In the genomic region with DNA sequence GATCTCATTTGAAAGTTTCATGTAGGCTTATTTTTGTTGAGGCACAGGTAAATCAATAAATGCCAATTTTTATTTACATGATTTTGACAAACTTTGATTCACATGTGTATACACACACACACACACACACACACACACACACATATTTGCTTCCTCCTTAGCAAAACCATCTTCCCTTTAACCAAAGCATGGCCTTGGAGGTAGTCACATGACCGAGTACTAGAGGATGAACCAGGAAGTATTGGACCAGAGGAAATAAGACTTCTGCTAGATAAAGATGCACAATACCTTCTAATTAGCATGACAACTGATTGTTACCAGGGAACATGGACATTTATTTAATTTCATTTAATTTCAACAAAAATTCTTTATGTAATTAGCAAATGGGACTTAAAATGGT, we compare ENCODE assay signal across 23 cellular contexts. TPM values are rescaled to one million over a fixed set of nuclear protein-coding genes. Genes with fewer than 3 reads are reported as not detected.
"Had no signal": no experiment of that assay in that cellular context is flagged by ENCODE, and none has a peak within 500 bp of the region (broad histone marks: within the 10 kb centered on the region; RNA-seq: fewer than 3 reads in every experiment).

No MANE protein-coding gene starts in this region.

- H3K4me1 ChIP-seq: left ventricle myocardium inferior, lower lobe of right lung had no signal

- DNase-seq: effector CD4-positive, alpha-beta T cell; endodermal cell; erythroblast; foreskin keratinocyte; head of caudate nucleus; kidney; left cardiac atrium; left ventricle myocardium inferior; lower lobe of right lung; natural killer cell; posterior cingulate gyrus; sigmoid colon; stimulated activated naive CD4-positive, alpha-beta T cell; stomach; substantia nigra had no signal

- ATAC-seq: foreskin keratinocyte, left cardiac atrium, lower lobe of right lung, natural killer cell had no signal

- H3K4me2 ChIP-seq: hepatocyte had no signal

- H3K27ac ChIP-seq: foreskin keratinocyte, hepatocyte, left ventricle myocardium inferior, lower lobe of right lung, sigmoid colon, skin epidermis, stomach, thoracic aorta had no signal

- H2AFZ ChIP-seq: hepatocyte had no signal

- H3K27me3 ChIP-seq: foreskin keratinocyte, sigmoid colon had no signal

- H3K4me3 ChIP-seq: hepatocyte, left ventricle myocardium inferior, lower lobe of right lung, sigmoid colon, skin epidermis, stomach, thoracic aorta had no signal

- H3K36me3 ChIP-seq: left ventricle myocardium inferior, lower lobe of right lung, sigmoid colon, stomach, thoracic aorta had no signal

- H3K9me3 ChIP-seq: left ventricle myocardium inferior, lower lobe of right lung, sigmoid colon, stomach, thoracic aorta had no signal

RNA-seq across cellular contexts. Expression of a gene that starts 23.4 kb away (rescaled TPM):
- total RNA-seq: dermis microvascular lymphatic vessel endothelial cell, endodermal cell, endothelial cell of umbilical vein, foreskin keratinocyte, hepatocyte, left cardiac atrium, left ventricle myocardium inferior, mucosa of gallbladder, natural killer cell, neural crest cell, osteocyte, thoracic aorta had no signal
- polyA plus RNA-seq: endothelial cell of umbilical vein, foreskin keratinocyte, hepatocyte, sigmoid colon, stomach had no signal

RNA-seq across cellular contexts. Expression of a gene that starts 45.7 kb away (rescaled TPM):
- total RNA-seq: hepatocyte, left cardiac atrium, lower lobe of right lung, neural crest cell, thoracic aorta had no signal
- polyA plus RNA-seq: stomach had no signal
